38 cellular contexts compared by ENCODE assay signal in the genomic region with DNA sequence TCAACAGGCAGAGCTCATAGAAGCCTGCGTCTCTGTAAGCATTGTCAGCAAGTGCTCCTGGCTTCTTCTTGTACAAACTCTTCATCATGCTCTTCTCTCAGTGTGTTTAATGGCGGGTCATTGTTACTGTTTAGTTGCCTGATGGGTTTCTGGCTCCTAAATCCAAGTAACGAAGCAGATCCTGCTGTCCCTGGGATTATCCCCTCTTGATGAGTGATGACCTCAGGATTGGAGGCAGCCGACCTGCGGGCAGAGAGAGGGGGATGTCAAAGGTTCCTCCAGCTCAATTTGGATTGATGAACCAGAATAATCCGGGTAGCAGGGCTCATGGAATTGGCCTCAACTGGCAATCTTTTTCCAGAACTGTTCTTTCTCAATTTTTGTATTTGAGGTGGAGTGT.
"Had no signal": no experiment of that assay in that cellular context is flagged by ENCODE, and none has a peak within 500 bp of the region (broad histone marks: within the 10 kb centered on the region; RNA-seq: fewer than 3 reads in every experiment).

No MANE protein-coding gene starts in this region.

- H3K4me1 ChIP-seq: adrenal gland, ascending aorta, body of pancreas, breast epithelium had no signal

- H3K27ac ChIP-seq: adrenal gland, ascending aorta, body of pancreas, brain microvascular endothelial cell, breast epithelium, cardiac muscle cell had no signal

- H3K4me3 Mint-ChIP-seq: activated naive CD4-positive, alpha-beta T cell treated with anti-CD3 and anti-CD28 coated beads for 36 hours; activated naive CD4-positive, alpha-beta T cell treated with anti-CD3 and anti-CD28 coated beads, Interleukin-2, amount 10 ng/mL, durations not matched to agents 7 days and 5 days; activated naive CD4-positive, alpha-beta T cell treated with anti-CD3 and anti-CD28 coated beads, Interleukin-2, amount 50 U/mL, for 24 hours; activated naive CD8-positive, alpha-beta T cell; activated naive CD8-positive, alpha-beta T cell treated with anti-CD3 and anti-CD28 coated beads for 36 hours; activated naive CD8-positive, alpha-beta T cell treated with anti-CD3 and anti-CD28 coated beads, Interleukin-2, amount 10 ng/mL, durations not matched to agents 7 days and 5 days; activated naive CD8-positive, alpha-beta T cell treated with anti-CD3 and anti-CD28 coated beads, Interleukin-2, amount 50 U/mL, for 24 hours; activated T-cell treated with anti-CD3 and anti-CD28 coated beads, Interleukin-2, amount 50 U/mL, for 24 hours; activated T-cell treated with anti-CD3 and anti-CD28 coated beads, Interleukin-2, amount 50 U/mL, for 4 hours; activated T-cell treated with anti-CD3 and anti-CD28 coated beads, Interleukin-2, amount 50 U/mL, for 72 hours; activated T-helper 1 cell treated with anti-CD3 and anti-CD28 coated beads, Interleukin-12 subunit alpha, Interleukin-12 subunit beta, Interleukin-2, Interleukin-4 antibody, amounts not matched to agents 30 ng/mL and 10 ng/mL and 1 ng/mL, durations not matched to agents 14 hours and 24 hours and 36 hours; activated T-helper 17 cell treated with anti-CD3 and anti-CD28 coated beads, Interleukin-2, amount 50 U/mL, for 72 hours; brain; central memory CD8-positive, alpha-beta T cell had no signal

- H3K4me1 Mint-ChIP-seq: activated naive CD4-positive, alpha-beta T cell treated with anti-CD3 and anti-CD28 coated beads, Interleukin-2, amount 10 ng/mL, durations not matched to agents 7 days and 5 days; activated naive CD4-positive, alpha-beta T cell treated with anti-CD3 and anti-CD28 coated beads, Interleukin-2, amount 50 U/mL, for 24 hours; activated naive CD8-positive, alpha-beta T cell treated with anti-CD3 and anti-CD28 coated beads for 36 hours; activated naive CD8-positive, alpha-beta T cell treated with anti-CD3 and anti-CD28 coated beads, Interleukin-2, amount 10 ng/mL, durations not matched to agents 7 days and 5 days; activated naive CD8-positive, alpha-beta T cell treated with anti-CD3 and anti-CD28 coated beads, Interleukin-2, amount 50 U/mL, for 24 hours; activated T-helper 17 cell treated with anti-CD3 and anti-CD28 coated beads, Interleukin-2, amount 50 U/mL, for 72 hours; central memory CD8-positive, alpha-beta T cell had no signal

- H3K27me3 Mint-ChIP-seq: brain had no signal

- H3K9me3 Mint-ChIP-seq: activated naive CD4-positive, alpha-beta T cell treated with anti-CD3 and anti-CD28 coated beads for 36 hours; activated naive CD4-positive, alpha-beta T cell treated with anti-CD3 and anti-CD28 coated beads, Interleukin-2, amount 10 ng/mL, durations not matched to agents 7 days and 5 days; activated naive CD4-positive, alpha-beta T cell treated with anti-CD3 and anti-CD28 coated beads, Interleukin-2, amount 50 U/mL, for 24 hours; activated naive CD4-positive, alpha-beta T cell treated with anti-CD3 and anti-CD28 coated beads, Interleukin-2, amount 50 U/mL, for 72 hours; activated naive CD8-positive, alpha-beta T cell treated with anti-CD3 and anti-CD28 coated beads for 36 hours; activated naive CD8-positive, alpha-beta T cell treated with anti-CD3 and anti-CD28 coated beads, Interleukin-2, amount 10 ng/mL, durations not matched to agents 7 days and 5 days; activated naive CD8-positive, alpha-beta T cell treated with anti-CD3 and anti-CD28 coated beads, Interleukin-2, amount 50 U/mL, for 24 hours; activated T-cell treated with anti-CD3 and anti-CD28 coated beads, Interleukin-2, amount 50 U/mL, for 24 hours; activated T-cell treated with anti-CD3 and anti-CD28 coated beads, Interleukin-2, amount 50 U/mL, for 4 hours; activated T-cell treated with anti-CD3 and anti-CD28 coated beads, Interleukin-2, amount 50 U/mL, for 72 hours; activated T-helper 1 cell treated with anti-CD3 and anti-CD28 coated beads, Interleukin-12 subunit alpha, Interleukin-12 subunit beta, Interleukin-2, Interleukin-4 antibody, amounts not matched to agents 30 ng/mL and 10 ng/mL and 1 ng/mL, durations not matched to agents 14 hours and 24 hours and 36 hours; activated T-helper 17 cell treated with anti-CD3 and anti-CD28 coated beads, Interleukin-2, amount 50 U/mL, for 72 hours; activated T-helper 2 cell treated with anti-CD3 and anti-CD28 coated beads, Interferon-gamma antibody, Interleukin-2, Interleukin-4, amounts not matched to agents 10 μg/mL and 5 μg/mL and 100 μg/mL, durations not matched to agents 14 hours and 24 hours and 36 hours; brain; central memory CD8-positive, alpha-beta T cell had no signal

- H3K4me3 ChIP-seq: adrenal gland, ascending aorta, body of pancreas, breast epithelium, cardiac muscle cell had no signal

- DNase-seq: activated effector memory CD4-positive, alpha-beta T cell treated with anti-CD3 and anti-CD28 coated beads, Interleukin-2, amount 50 U/mL, for 16 hours; activated effector memory CD4-positive, alpha-beta T cell treated with Interleukin-2 at 50 U/mL for 16 hours; activated gamma-delta T cell; activated gamma-delta T cell treated with Interleukin-2 at 50 U/mL for 16 hours; activated naive CD4-positive, alpha-beta T cell; activated naive CD4-positive, alpha-beta T cell treated with anti-CD3 and anti-CD28 coated beads for 36 hours; activated naive CD4-positive, alpha-beta T cell treated with anti-CD3 and anti-CD28 coated beads, Interleukin-2, amount 10 ng/mL, durations not matched to agents 7 days and 5 days; activated naive CD4-positive, alpha-beta T cell treated with anti-CD3 and anti-CD28 coated beads, Interleukin-2, amount 50 U/mL, for 16 hours; activated naive CD4-positive, alpha-beta T cell treated with Interleukin-2 at 50 U/mL for 16 hours; activated naive CD8-positive, alpha-beta T cell treated with anti-CD3 and anti-CD28 coated beads for 36 hours; activated naive CD8-positive, alpha-beta T cell treated with anti-CD3 and anti-CD28 coated beads, Interleukin-2, amount 10 ng/mL, durations not matched to agents 7 days and 5 days; activated naive CD8-positive, alpha-beta T cell treated with anti-CD3 and anti-CD28 coated beads, Interleukin-2, amount 50 U/mL, for 24 hours; activated T-cell treated with anti-CD3 and anti-CD28 coated beads, Interleukin-2, amount 50 U/mL, for 1 hour; activated T-cell treated with anti-CD3 and anti-CD28 coated beads, Interleukin-2, amount 50 U/mL, for 24 hours; activated T-cell treated with anti-CD3 and anti-CD28 coated beads, Interleukin-2, amount 50 U/mL, for 4 hours; activated T-cell treated with anti-CD3 and anti-CD28 coated beads, Interleukin-2, amount 50 U/mL, for 48 hours; activated T-cell treated with anti-CD3 and anti-CD28 coated beads, Interleukin-2, amount 50 U/mL, for 72 hours; adrenal gland; amniotic stem cell; amygdala; anterior cingulate cortex; aorta; body of pancreas; brain microvascular endothelial cell; caudate nucleus; central memory CD4-positive, alpha-beta T cell; cerebellar nuclear complex had no signal

- ATAC-seq: activated naive CD4-positive, alpha-beta T cell treated with anti-CD3 and anti-CD28 coated beads, Interleukin-2, amount 50 U/mL, for 72 hours; activated naive CD8-positive, alpha-beta T cell treated with anti-CD3 and anti-CD28 coated beads, Interleukin-2, amount 50 U/mL, for 24 hours; activated T-cell treated with anti-CD3 and anti-CD28 coated beads, Interleukin-2, amount 50 U/mL, for 4 hours; activated T-cell treated with anti-CD3 and anti-CD28 coated beads, Interleukin-2, amount 50 U/mL, for 72 hours; activated T-helper 17 cell treated with anti-CD3 and anti-CD28 coated beads, Interleukin-2, amount 50 U/mL, for 72 hours; body of pancreas had no signal

- H3K9me3 ChIP-seq: adrenal gland, ascending aorta, body of pancreas, breast epithelium had no signal

- H3K27me3 ChIP-seq: adrenal gland, ascending aorta, body of pancreas, brain microvascular endothelial cell, breast epithelium, cardiac muscle cell had no signal

- H3K27ac Mint-ChIP-seq: activated naive CD4-positive, alpha-beta T cell treated with anti-CD3 and anti-CD28 coated beads for 36 hours; activated naive CD4-positive, alpha-beta T cell treated with anti-CD3 and anti-CD28 coated beads, Interleukin-2, amount 10 ng/mL, durations not matched to agents 7 days and 5 days; activated naive CD4-positive, alpha-beta T cell treated with anti-CD3 and anti-CD28 coated beads, Interleukin-2, amount 50 U/mL, for 24 hours; activated naive CD4-positive, alpha-beta T cell treated with anti-CD3 and anti-CD28 coated beads, Interleukin-2, amount 50 U/mL, for 72 hours; activated naive CD8-positive, alpha-beta T cell; activated naive CD8-positive, alpha-beta T cell treated with anti-CD3 and anti-CD28 coated beads for 36 hours; activated naive CD8-positive, alpha-beta T cell treated with anti-CD3 and anti-CD28 coated beads, Interleukin-2, amount 10 ng/mL, durations not matched to agents 7 days and 5 days; activated naive CD8-positive, alpha-beta T cell treated with anti-CD3 and anti-CD28 coated beads, Interleukin-2, amount 50 U/mL, for 24 hours; activated T-cell treated with anti-CD3 and anti-CD28 coated beads, Interleukin-2, amount 50 U/mL, for 24 hours; activated T-cell treated with anti-CD3 and anti-CD28 coated beads, Interleukin-2, amount 50 U/mL, for 72 hours; activated T-helper 1 cell treated with anti-CD3 and anti-CD28 coated beads, Interleukin-12 subunit alpha, Interleukin-12 subunit beta, Interleukin-2, Interleukin-4 antibody, amounts not matched to agents 30 ng/mL and 10 ng/mL and 1 ng/mL, durations not matched to agents 14 hours and 24 hours and 36 hours; activated T-helper 17 cell treated with anti-CD3 and anti-CD28 coated beads, Interleukin-2, amount 50 U/mL, for 72 hours; activated T-helper 2 cell treated with anti-CD3 and anti-CD28 coated beads, Interferon-gamma antibody, Interleukin-2, Interleukin-4, amounts not matched to agents 10 μg/mL and 5 μg/mL and 100 μg/mL, durations not matched to agents 14 hours and 24 hours and 36 hours; brain had no signal

- H3K36me3 Mint-ChIP-seq: activated naive CD4-positive, alpha-beta T cell treated with anti-CD3 and anti-CD28 coated beads, Interleukin-2, amount 10 ng/mL, durations not matched to agents 7 days and 5 days; activated naive CD4-positive, alpha-beta T cell treated with anti-CD3 and anti-CD28 coated beads, Interleukin-2, amount 50 U/mL, for 24 hours; activated naive CD4-positive, alpha-beta T cell treated with anti-CD3 and anti-CD28 coated beads, Interleukin-2, amount 50 U/mL, for 72 hours; activated naive CD8-positive, alpha-beta T cell; activated naive CD8-positive, alpha-beta T cell treated with anti-CD3 and anti-CD28 coated beads for 36 hours; activated naive CD8-positive, alpha-beta T cell treated with anti-CD3 and anti-CD28 coated beads, Interleukin-2, amount 10 ng/mL, durations not matched to agents 7 days and 5 days; brain had no signal

- H3K36me3 ChIP-seq: adrenal gland, ascending aorta, brain microvascular endothelial cell, breast epithelium, cardiac muscle cell had no signal
